14 cellular contexts compared by ENCODE assay signal in genomic region chr11:112017538-112017937, GRCh38. TPM values are rescaled to one million over a fixed set of nuclear protein-coding genes. Genes with fewer than 3 reads are reported as not detected.
DNase-seq lines count a peak whose midpoint lies in the region; ATAC-seq and TF ChIP-seq lines count a peak whose summit lies in the region.
"Had no signal": no experiment of that assay in that cellular context is flagged by ENCODE, and none has a peak within 500 bp of the region (broad histone marks: within the 10 kb centered on the region; RNA-seq: fewer than 3 reads in every experiment).

No MANE protein-coding gene starts in this region.

- H3K4me2 ChIP-seq in KMS-11: peak overlapping the region; percentile 67; the same call in 1 of the 2 replicates
- peak overlapping the region; percentile 69 for H3K4me2 ChIP-seq in osteoblast (ENCODE audit: insufficient read depth, low read length)

- H3K27ac ChIP-seq in KMS-11 (peak overlapping the region; percentile 95; the same call in 1 of the 2 replicates), osteoblast (ENCODE audit: low read depth, low read length) (peak overlapping the region; percentile 82)
- H3K27ac ChIP-seq in CD4-positive, alpha-beta memory T cell (ENCODE audit: low read depth, low read length): no peak overlapping the region
- H3K27ac ChIP-seq: left lung had no signal

- H3K27me3 Mint-ChIP-seq in CD4-positive, alpha-beta memory T cell: peaks cover 0 to 1% of the 10 kb centered on the region in 2 donors
- H3K27me3 Mint-ChIP-seq in activated T-cell treated with anti-CD3 and anti-CD28 coated beads, Interleukin-2, amount 50 U/mL, for 72 hours (ENCODE audit: low read depth): no peaks in the 10 kb centered on the region

- no peaks in the 10 kb centered on the region for H3K9me3 Mint-ChIP-seq in CD4-positive, alpha-beta memory T cell
- no peaks in the 10 kb centered on the region for H3K9me3 Mint-ChIP-seq in activated T-cell treated with anti-CD3 and anti-CD28 coated beads, Interleukin-2, amount 50 U/mL, for 72 hours
- H3K9me3 Mint-ChIP-seq: activated naive CD4-positive, alpha-beta T cell treated with anti-CD3 and anti-CD28 coated beads, Interleukin-2, amount 50 U/mL, for 72 hours had no signal

- peaks cover 26% of the 10 kb centered on the region for H3K4me1 ChIP-seq in KMS-11 (ENCODE audit: low read depth, poor library complexity, severe bottlenecking)
- H3K4me1 ChIP-seq in osteoblast (ENCODE audit: insufficient read depth, low read length): peaks cover 24% of the 10 kb centered on the region
- no peaks in the 10 kb centered on the region for H3K4me1 ChIP-seq in CD4-positive, alpha-beta memory T cell (ENCODE audit: insufficient read depth, low read length)
- H3K4me1 ChIP-seq: left lung had no signal

- H3K36me3 ChIP-seq in KMS-11 (ENCODE audit: insufficient read depth) (no peaks in the 10 kb centered on the region), osteoblast (ENCODE audit: insufficient read depth, low read length) (peaks cover 18% of the 10 kb centered on the region)
- H3K36me3 ChIP-seq in CD4-positive, alpha-beta memory T cell (ENCODE audit: insufficient read depth, low read length): no peaks in the 10 kb centered on the region
- H3K36me3 ChIP-seq: left lung had no signal

- H3K9ac ChIP-seq in KMS-11: peak overlapping the region; percentile 69; the same call in 1 of the 2 replicates

- intact Hi-C loops in CD4-positive, alpha-beta memory T cell (cut with micrococcal nuclease): no loop called here
- intact Hi-C loops in posterior cingulate gyrus (cut with DNase I): no loop called here

- no peaks in the 10 kb centered on the region for H3K4me1 Mint-ChIP-seq in CD4-positive, alpha-beta memory T cell
- H3K4me1 Mint-ChIP-seq in activated T-cell treated with anti-CD3 and anti-CD28 coated beads, Interleukin-2, amount 50 U/mL, for 72 hours (ENCODE audit: low read depth): peaks cover 5% of the 10 kb centered on the region

- TF ChIP-seq CTCF in AG10803 (conservative IDR thresholded peaks at IDR 0.05; ENCODE audit: low read length): no peak
- no peak for TF ChIP-seq CTCF in KMS-11 (conservative IDR thresholded peaks at IDR 0.05; ENCODE audit: low read depth, low read length)
- no peak for TF ChIP-seq CTCF in osteoblast (IDR thresholded peaks at IDR 0.05; ENCODE audit: extremely low read depth, low read depth, low read length)

- POLR2A ChIA-PET in CD4-positive, alpha-beta memory T cell (lab: Charles Lee; ENCODE audit: partially characterized antibody): no interaction called here

- H3K4me3 Mint-ChIP-seq in CD4-positive, alpha-beta memory T cell: no peak overlapping the region
- no peak overlapping the region for H3K4me3 Mint-ChIP-seq in activated T-cell treated with anti-CD3 and anti-CD28 coated beads, Interleukin-2, amount 50 U/mL, for 72 hours

- H3K9me3 ChIP-seq in osteoblast (ENCODE audit: low read depth, low read length): no peaks in the 10 kb centered on the region
- H3K9me3 ChIP-seq in CD4-positive, alpha-beta memory T cell (ENCODE audit: control insufficient read depth in 1 of 2, low read length in 2 of 2): no peaks in the 10 kb centered on the region
- H3K9me3 ChIP-seq: left lung had no signal

- H3K4me3 ChIP-seq in AG10803 (ENCODE audit: low read length): no peak overlapping the region
- no peak overlapping the region for H3K4me3 ChIP-seq in KMS-11 (IDR thresholded peaks at IDR 0.05; ENCODE audit: insufficient read depth, low read depth, low read length)
- peak overlapping the region; percentile 20 for H3K4me3 ChIP-seq in osteoblast (ENCODE audit: insufficient read depth, low read length)
- H3K4me3 ChIP-seq in CD4-positive, alpha-beta memory T cell (ENCODE audit: low read length in 2 of 2): no peak overlapping the region
- H3K4me3 ChIP-seq: GM12878, left lung had no signal

- H3K27ac Mint-ChIP-seq in CD4-positive, alpha-beta memory T cell: no peak overlapping the region
- H3K27ac Mint-ChIP-seq in activated T-cell treated with anti-CD3 and anti-CD28 coated beads, Interleukin-2, amount 50 U/mL, for 72 hours: no peak overlapping the region
- H3K27ac Mint-ChIP-seq: activated naive CD4-positive, alpha-beta T cell treated with anti-CD3 and anti-CD28 coated beads, Interleukin-2, amount 50 U/mL, for 72 hours had no signal

- H2AFZ ChIP-seq in KMS-11 (ENCODE audit: low read depth): no peak overlapping the region
- H2AFZ ChIP-seq in osteoblast (ENCODE audit: low read length): no peak overlapping the region

- CTCF ChIA-PET in CD4-positive, alpha-beta memory T cell (lab: Charles Lee; ENCODE audit: partially characterized antibody): no interaction called here

- peak; percentile 27 for DNase-seq in AG10803 (ENCODE audit: low read depth)
- peak; percentile 12 for DNase-seq in fibroblast of gingiva (ENCODE audit: low read depth)
- no peak for DNase-seq in osteoblast (ENCODE audit: insufficient read length, low spot score, missing footprints)
- DNase-seq in CD4-positive, alpha-beta memory T cell: no peak
- DNase-seq in stimulated activated CD8-positive, alpha-beta memory T cell treated with anti-CD3 and anti-CD28 coated beads, Interleukin-4, amount 100 ng/mL, for 48 hours: no peak
- no peak for DNase-seq in posterior cingulate gyrus
- no peak for DNase-seq in activated T-cell treated with anti-CD3 and anti-CD28 coated beads, Interleukin-2, amount 50 U/mL, for 72 hours
- DNase-seq: head of caudate nucleus, left lung, NCI-H1417, NCI-H446 treated with DMSO at 0.1 percent for 48 hours had no signal

- H3K27me3 ChIP-seq in KMS-11 (ENCODE audit: insufficient read depth, low read depth): no peaks in the 10 kb centered on the region
- no peaks in the 10 kb centered on the region for H3K27me3 ChIP-seq in osteoblast (ENCODE audit: insufficient read depth, low read length)
- H3K27me3 ChIP-seq in CD4-positive, alpha-beta memory T cell (ENCODE audit: insufficient read depth, low read length): no peaks in the 10 kb centered on the region
- H3K27me3 ChIP-seq: left lung had no signal

- H3K36me3 Mint-ChIP-seq in CD4-positive, alpha-beta memory T cell: no peaks in the 10 kb centered on the region
- peaks cover 0 to 3% of the 10 kb centered on the region in 2 donors for H3K36me3 Mint-ChIP-seq in activated T-cell treated with anti-CD3 and anti-CD28 coated beads, Interleukin-2, amount 50 U/mL, for 72 hours (ENCODE audit: insufficient read depth in 2 of 2)

- ATAC-seq in activated T-cell treated with anti-CD3 and anti-CD28 coated beads, Interleukin-2, amount 50 U/mL, for 72 hours (replicated peaks in 1 of 2): no peak
- ATAC-seq: activated naive CD4-positive, alpha-beta T cell treated with anti-CD3 and anti-CD28 coated beads, Interleukin-2, amount 50 U/mL, for 72 hours; left lung had no signal

- H3K79me2 ChIP-seq in KMS-11 (ENCODE audit: insufficient read depth, low read depth) (no peaks in the 10 kb centered on the region), osteoblast (ENCODE audit: insufficient read depth, low read length) (no peaks in the 10 kb centered on the region)

- no peaks in the 10 kb centered on the region for H4K20me1 ChIP-seq in KMS-11 (ENCODE audit: insufficient read depth)
- peaks cover 6% of the 10 kb centered on the region for H4K20me1 ChIP-seq in osteoblast (ENCODE audit: insufficient read depth, low read length)

RNA-seq across cellular contexts. Expression of gene DLAT, which starts 7.7 kb away (rescaled TPM):
- total RNA-seq in osteoblast: 35.7 and 36.6 TPM in 2 replicates
- 10 to 100 TPM; 19.4 to 21.6 TPM for total RNA-seq in CD4-positive, alpha-beta memory T cell
- 10 to 100 TPM; 27.7 to 33.4 TPM for polyA plus RNA-seq in CD4-positive, alpha-beta memory T cell
- total RNA-seq in activated T-cell treated with anti-CD3 and anti-CD28 coated beads, Interleukin-2, amount 50 U/mL, for 72 hours: 10 to 100 TPM; 27.2 to 31.6 TPM

RNA-seq across cellular contexts. Expression of gene PIH1D2, which starts 56.3 kb away (rescaled TPM):
- total RNA-seq in osteoblast: 2.7 and 2.9 TPM in 2 replicates
- total RNA-seq in CD4-positive, alpha-beta memory T cell: not detected
- polyA plus RNA-seq in CD4-positive, alpha-beta memory T cell: not detected
- under 1 TPM; 0.36 to 0.39 TPM for total RNA-seq in activated T-cell treated with anti-CD3 and anti-CD28 coated beads, Interleukin-2, amount 50 U/mL, for 72 hours

RNA-seq across cellular contexts. Expression of gene NKAPD1, which starts 56.6 kb away (rescaled TPM):
- total RNA-seq in osteoblast: 33.9 and 37.6 TPM in 2 replicates
- 10 to 100 TPM; 20.9 to 21.2 TPM for total RNA-seq in CD4-positive, alpha-beta memory T cell
- 10 to 100 TPM in 1 of 2 donors, 1 to 10 TPM in 1; 7.7 to 14.2 TPM for polyA plus RNA-seq in CD4-positive, alpha-beta memory T cell
- total RNA-seq in activated T-cell treated with anti-CD3 and anti-CD28 coated beads, Interleukin-2, amount 50 U/mL, for 72 hours: 10 to 100 TPM; 23.7 to 28.7 TPM

Comparison
In these comparisons a context has a peak if more than half of its experiments do, and no peak if none do; other contexts are left out.
1. DNase-seq: peak in AG10803 (single experiment) and fibroblast of gingiva (single experiment); none in osteoblast (single experiment), CD4-positive, alpha-beta memory T cell (0 of 5), stimulated activated CD8-positive, alpha-beta memory T cell treated with anti-CD3 and anti-CD28 coated beads, Interleukin-4, amount 100 ng/mL, for 48 hours (single experiment), posterior cingulate gyrus (0 of 10) and activated T-cell treated with anti-CD3 and anti-CD28 coated beads, Interleukin-2, amount 50 U/mL, for 72 hours (0 of 2).